8 cellular contexts compared by ENCODE assay signal in the genomic region with DNA sequence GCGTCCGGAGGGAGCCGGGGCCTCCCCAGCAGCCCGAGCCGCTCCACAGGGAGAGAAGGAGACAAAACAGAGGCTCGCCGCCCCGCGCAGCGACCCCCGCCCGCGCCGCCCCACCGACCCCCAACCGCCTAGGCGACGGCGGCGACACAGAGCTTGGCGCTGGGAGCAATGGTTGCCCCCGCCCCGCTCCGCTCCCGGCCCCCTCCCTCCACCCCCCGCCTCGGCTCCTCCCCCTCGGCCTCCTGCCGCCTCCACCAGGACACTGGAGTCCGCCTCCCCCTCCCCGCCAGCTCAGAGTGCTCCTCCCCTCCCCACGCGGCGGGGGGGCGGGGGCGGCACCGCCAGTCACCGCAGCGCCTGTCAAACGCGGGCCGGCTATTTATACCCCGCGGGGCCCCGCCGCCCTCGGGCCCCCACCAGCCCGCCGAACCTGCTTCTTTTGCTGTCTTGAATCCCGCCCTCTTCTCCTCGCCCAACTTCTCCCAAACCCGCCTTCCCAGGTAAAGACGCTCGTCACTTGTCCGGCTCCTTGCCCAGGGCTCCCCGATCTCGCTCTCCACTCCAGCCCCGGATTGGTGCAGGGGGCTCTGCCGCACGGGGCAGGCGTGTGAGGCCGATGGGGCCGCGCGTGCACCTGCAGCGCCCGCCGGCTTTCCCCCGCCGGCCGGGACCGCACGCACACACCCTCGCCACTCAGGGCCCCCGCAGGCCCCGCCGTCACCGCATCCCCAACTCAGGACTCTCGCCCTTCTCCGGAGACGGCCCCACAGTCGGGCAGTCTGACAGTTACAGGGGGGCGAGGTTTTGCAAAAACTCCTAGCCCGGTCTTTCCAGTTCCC. TPM values are rescaled to one million over a fixed set of nuclear protein-coding genes. Genes with fewer than 3 reads are reported as not detected.
DNase-seq lines count a peak whose midpoint lies in the region; ATAC-seq and TF ChIP-seq lines count a peak whose summit lies in the region.

ELF2 (minus strand) TSS at position 170 of the 839 bp plus-strand sequence. CDS start 39,517 bp downstream, outside the sequence.

- peak; percentile 74 for DNase-seq in GM04504 (ENCODE audit: low read depth)
- DNase-seq in NB4 (ENCODE audit: low read depth), result peak; percentile 96
- DNase-seq in SKM-1 (lab: John Stamatoyannopoulos, UW; ENCODE audit: unreplicated experiment), result peak; percentile 77
- peak; percentile 98 for DNase-seq in globus pallidus (ENCODE audit: low spot score)
- peak; percentile 77 for DNase-seq in omental fat pad (ENCODE audit: low spot score)
- DNase-seq in suprapubic skin (ENCODE audit: low spot score in 2 of 2), result peak; percentile 95 to 96

- no peaks in the 10 kb centered on the region for H3K9me3 ChIP-seq in suprapubic skin

- TF ChIP-seq CTCF in NB4 (IDR thresholded peaks at IDR 0.05; ENCODE audit: low read depth, low read length) (no peak), omental fat pad (IDR thresholded peaks at IDR 0.05) (no peak), suprapubic skin (IDR thresholded peaks at IDR 0.05) (no peak)

- H3K4me1 Mint-ChIP-seq in activated naive CD4-positive, alpha-beta T cell treated with anti-CD3 and anti-CD28 coated beads, Interleukin-2, amount 50 U/mL, for 24 hours, result peaks cover 22% of the 10 kb centered on the region

- H3K9me3 Mint-ChIP-seq in activated naive CD4-positive, alpha-beta T cell treated with anti-CD3 and anti-CD28 coated beads, Interleukin-2, amount 50 U/mL, for 24 hours, result no peaks in the 10 kb centered on the region

- ATAC-seq in HG02571 (IDR thresholded peaks at IDR 0.05; ENCODE audit: unreplicated experiment) (peak; percentile 33), omental fat pad (ENCODE audit: low FRiP score) (peak; percentile 75)

- no peaks in the 10 kb centered on the region for H3K27me3 Mint-ChIP-seq in activated naive CD4-positive, alpha-beta T cell treated with anti-CD3 and anti-CD28 coated beads, Interleukin-2, amount 50 U/mL, for 24 hours

- no peaks in the 10 kb centered on the region for H3K36me3 ChIP-seq in suprapubic skin

- H3K27me3 ChIP-seq in suprapubic skin, result no peaks in the 10 kb centered on the region

- no peaks in the 10 kb centered on the region for H3K36me3 Mint-ChIP-seq in activated naive CD4-positive, alpha-beta T cell treated with anti-CD3 and anti-CD28 coated beads, Interleukin-2, amount 50 U/mL, for 24 hours

- H3K27ac ChIP-seq in suprapubic skin, result peak within 1 kb of the TSS; percentile 98

- peaks cover 20% of the 10 kb centered on the region for H3K4me1 ChIP-seq in suprapubic skin

- peak within 1 kb of the TSS; percentile 87 for H3K4me3 Mint-ChIP-seq in activated naive CD4-positive, alpha-beta T cell treated with anti-CD3 and anti-CD28 coated beads, Interleukin-2, amount 50 U/mL, for 24 hours

- no peak for TF ChIP-seq POLR2A in NB4 (IDR thresholded peaks at IDR 0.05; ENCODE audit: extremely low read depth, insufficient read length)
- TF ChIP-seq POLR2A in suprapubic skin (IDR thresholded peaks at IDR 0.05), result no peak

- peak within 1 kb of the TSS; percentile 76 for H3K27ac Mint-ChIP-seq in activated naive CD4-positive, alpha-beta T cell treated with anti-CD3 and anti-CD28 coated beads, Interleukin-2, amount 50 U/mL, for 24 hours

- 2% methylated on average over 12 of the region's 84 CpGs for WGBS in suprapubic skin

- H3K4me3 ChIP-seq in NB4 (ENCODE audit: low read depth, low read length) (peak within 1 kb of the TSS; percentile 82), suprapubic skin (peak within 1 kb of the TSS; percentile 81)

- no peak for TF ChIP-seq EP300 in suprapubic skin (IDR thresholded peaks at IDR 0.05)

RNA-seq across cellular contexts. Expression of gene ELF2, which starts in this region (rescaled TPM):
- total RNA-seq in omental fat pad (10 to 100 TPM; 39.0 to 89.5 (median 48.7) TPM), suprapubic skin (10 to 100 TPM; 32.0 to 92.0 (median 48.5) TPM)

Comparison
In these comparisons a context has a peak if more than half of its experiments do, and no peak if none do; other contexts are left out.
1. Peak in every context shown above with its lines: DNase-seq, ATAC-seq, H3K4me3 ChIP-seq and H3K27ac ChIP-seq.